Comparison of ENCODE assay signal across 13 cellular contexts in genomic region chr1:97796716-97797115, GRCh38.
DNase-seq lines count a peak whose midpoint lies in the region; TF ChIP-seq lines count a peak whose summit lies in the region.
"Had no signal": no experiment of that assay in that cellular context is flagged by ENCODE, and none has a peak within 500 bp of the region (broad histone marks: within the 10 kb centered on the region; RNA-seq: fewer than 3 reads in every experiment).

No MANE protein-coding gene starts in this region.

- H3K27ac ChIP-seq in vagina (no peak overlapping the region), WERI-Rb-1 (no peak overlapping the region)
- H3K27ac ChIP-seq: adrenal gland had no signal

- H3K36me3 ChIP-seq in skeletal muscle satellite cell (ENCODE audit: insufficient read depth, low read length) (peaks cover 4% of the 10 kb centered on the region), vagina (no peaks in the 10 kb centered on the region), WERI-Rb-1 (no peaks in the 10 kb centered on the region)
- H3K36me3 ChIP-seq: adrenal gland had no signal

- H3K4me2 ChIP-seq in skeletal muscle satellite cell (ENCODE audit: low read length) = peak overlapping the region; percentile 66

- H3K9me3 ChIP-seq in skeletal muscle satellite cell (replicated peaks; ENCODE audit: low read length) = no peaks in the 10 kb centered on the region
- H3K9me3 ChIP-seq in vagina = no peaks in the 10 kb centered on the region
- no peaks in the 10 kb centered on the region for H3K9me3 ChIP-seq in WERI-Rb-1 (ENCODE audit: severe bottlenecking)
- H3K9me3 ChIP-seq: adrenal gland had no signal

- H3K4me3 ChIP-seq in fibroblast of pulmonary artery (replicated peaks; ENCODE audit: low read depth, low read length) = no peak overlapping the region
- no peak overlapping the region for H3K4me3 ChIP-seq in skeletal muscle satellite cell (ENCODE audit: low read length)
- no peak overlapping the region for H3K4me3 ChIP-seq in vagina
- no peak overlapping the region for H3K4me3 ChIP-seq in WERI-Rb-1 (ENCODE audit: low read depth, low read length)
- H3K4me3 ChIP-seq: adrenal gland had no signal

- no peak for TF ChIP-seq POLR2A in vagina (IDR thresholded peaks at IDR 0.05)

- H3K27me3 ChIP-seq in skeletal muscle satellite cell (ENCODE audit: control insufficient read depth, insufficient read depth, low read length) (no peaks in the 10 kb centered on the region), vagina (no peaks in the 10 kb centered on the region), WERI-Rb-1 (ENCODE audit: insufficient read depth, low read depth, severe bottlenecking) (no peaks in the 10 kb centered on the region)
- H3K27me3 ChIP-seq: adrenal gland had no signal

- peaks cover 34% of the 10 kb centered on the region for H3K4me1 ChIP-seq in skeletal muscle satellite cell (ENCODE audit: control insufficient read depth, insufficient read depth, low read length)
- H3K4me1 ChIP-seq in vagina = peaks cover 10% of the 10 kb centered on the region

- intact Hi-C loops in vagina (cut with DNase I) = no loop called here

- no peak for TF ChIP-seq CTCF in fibroblast of pulmonary artery (IDR thresholded peaks at IDR 0.05; ENCODE audit: low read length, missing control alignments)
- TF ChIP-seq CTCF in vagina (IDR thresholded peaks at IDR 0.05) = no peak
- TF ChIP-seq CTCF in WERI-Rb-1 (IDR thresholded peaks at IDR 0.05; ENCODE audit: low read depth, low read length) = no peak

- DNase-seq in SHP77 treated with DMSO at 0.1 percent for 48 hours (lab: John Stamatoyannopoulos, UW) (peak; percentile 9), SHP77 (lab: John Stamatoyannopoulos, UW) (no peak), NCI-H774 (lab: John Stamatoyannopoulos, UW) (peak; percentile 53), fibroblast of pulmonary artery (ENCODE audit: low read depth) (peak; percentile 68), vagina (ENCODE audit: extremely low spot score in 2 of 2) (no peak), GOT3 (lab: John Stamatoyannopoulos, UW) (no peak), WERI-Rb-1 (no peak)
- DNase-seq: activated B cell treated with CpG ODN at 0.5 μM for 24 hours; activated T-cell treated with anti-CD3 and anti-CD28 coated beads for 4 hours; effector CD8-positive, alpha-beta T cell; nucleus accumbens had no signal

- peak overlapping the region; percentile 81 for H3K9ac ChIP-seq in skeletal muscle satellite cell (ENCODE audit: low read depth, low read length)

Comparison
In these comparisons a context has a peak if more than half of its experiments do, and no peak if none do; other contexts are left out.
1. DNase-seq: peak in SHP77 treated with DMSO at 0.1 percent for 48 hours (single experiment), NCI-H774 (single experiment) and fibroblast of pulmonary artery (single experiment); none in SHP77 (0 of 2), vagina (0 of 2), GOT3 (single experiment) and WERI-Rb-1 (single experiment).